Comparison of ENCODE assay signal across 9 cellular contexts in the genomic region with DNA sequence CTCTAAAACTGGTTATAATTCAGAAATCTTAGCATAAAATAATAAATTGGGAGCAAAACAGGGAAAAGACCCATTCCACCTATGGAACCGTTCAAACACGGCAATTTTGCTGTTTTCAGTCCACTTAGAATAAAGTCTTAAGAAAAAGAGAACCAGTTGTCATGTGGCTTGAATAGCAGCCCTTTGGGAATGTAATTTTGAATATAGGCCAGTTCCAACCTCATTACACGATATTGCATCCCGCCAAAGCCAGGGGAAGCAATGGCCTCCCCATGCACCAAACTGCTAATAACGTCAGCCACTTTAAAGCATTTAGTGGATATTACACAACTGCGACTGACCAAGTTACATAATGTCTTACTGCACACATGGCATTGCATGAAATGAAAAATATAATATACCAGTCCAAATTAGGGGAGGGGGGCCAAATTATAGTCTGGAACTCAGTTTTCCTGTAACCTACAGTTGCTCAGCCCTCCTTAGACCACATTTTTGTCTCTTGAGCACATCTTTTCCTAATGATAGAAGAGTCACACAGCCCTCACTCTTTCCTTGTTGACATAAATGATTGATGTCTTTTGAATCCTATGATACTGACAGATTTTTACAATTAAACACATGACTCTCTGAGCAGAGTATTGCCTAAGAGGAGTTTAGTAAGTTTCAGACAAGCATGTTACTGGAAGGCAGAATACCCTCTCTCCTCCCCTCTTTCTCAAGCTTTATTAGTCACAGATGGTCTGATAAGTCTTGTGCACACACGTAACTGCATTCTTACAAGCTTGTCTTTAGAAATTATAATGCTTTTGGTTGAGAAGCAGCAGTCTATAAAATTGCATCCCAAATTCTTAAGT. TPM values are rescaled to one million over a fixed set of nuclear protein-coding genes. Genes with fewer than 3 reads are reported as not detected.
DNase-seq lines count a peak whose midpoint lies in the region; ATAC-seq and TF ChIP-seq lines count a peak whose summit lies in the region.
"Had no signal": no experiment of that assay in that cellular context is flagged by ENCODE, and none has a peak within 500 bp of the region (broad histone marks: within the 10 kb centered on the region; RNA-seq: fewer than 3 reads in every experiment).

No MANE protein-coding gene starts in this region.

- H3K79me2 ChIP-seq in SK-N-SH (ENCODE audit: insufficient read depth) (peaks cover 4% of the 10 kb centered on the region; the same call in 1 of the 2 replicates), fibroblast of lung (ENCODE audit: control insufficient read depth, insufficient read depth, low read length) (no peaks in the 10 kb centered on the region)

- H3K4me3 ChIP-seq in HEK293 (ENCODE audit: low read depth, low read length) (no peak overlapping the region), SK-N-SH (ENCODE audit: low read depth in 2 of 2, low read length in 1 of 2) (peak overlapping the region in 1 of 2 experiments; percentile 79; a peak in 3 of 4 replicates), fibroblast of lung (replicated peaks in 1 of 4; ENCODE audit: control extremely low read depth in 1 of 4, insufficient read depth in 1 of 4, low read depth in 3 of 4, low read length in 4 of 4) (peak overlapping the region in 2 of 4 experiments; percentile 58 to 68)

- H4K20me1 ChIP-seq in SK-N-SH (ENCODE audit: insufficient read depth) (no peaks in the 10 kb centered on the region), fibroblast of lung (ENCODE audit: control insufficient read depth, extremely low read depth, insufficient read depth, low read length) (no peaks in the 10 kb centered on the region)

- ATAC-seq in GM19328 (IDR thresholded peaks at IDR 0.05; ENCODE audit: unreplicated experiment) = no peak
- no peak for ATAC-seq in GM21723 (IDR thresholded peaks at IDR 0.05; ENCODE audit: unreplicated experiment)
- ATAC-seq in HG03442 (IDR thresholded peaks at IDR 0.05; ENCODE audit: unreplicated experiment) = no peak

- TF ChIP-seq RAD21 in SK-N-SH (IDR thresholded peaks at IDR 0.05; ENCODE audit: low read length) = no peak

- H3K4me1 Mint-ChIP-seq in progenitor cell of endocrine pancreas (ENCODE audit: low read depth) = peaks cover 33% of the 10 kb centered on the region

- H3K36me3 ChIP-seq in HEK293 (ENCODE audit: control insufficient read depth in 2 of 2, insufficient read depth in 1 of 2, low read length in 2 of 2) (no peaks in the 10 kb centered on the region), SK-N-SH (replicated peaks in 1 of 2; ENCODE audit: control insufficient read depth in 1 of 2, insufficient read depth in 2 of 2, low read length in 1 of 2) (no peaks in the 10 kb centered on the region), fibroblast of lung (ENCODE audit: control insufficient read depth, insufficient read depth, low read length) (no peaks in the 10 kb centered on the region)

- TF ChIP-seq CTCF in HEK293 (tag by site-specific recombination; IDR thresholded peaks at IDR 0.05) = no peak
- no peak for TF ChIP-seq CTCF in SK-N-SH (IDR thresholded peaks at IDR 0.05)
- TF ChIP-seq CTCF in fibroblast of lung (conservative IDR thresholded peaks at IDR 0.05 in 1 of 2, IDR thresholded peaks at IDR 0.05 in 1 of 2; ENCODE audit: low read depth in 1 of 2, low read length in 2 of 2) = no peak
- TF ChIP-seq CTCF in progenitor cell of endocrine pancreas (IDR thresholded peaks at IDR 0.05; ENCODE audit: unreplicated experiment) = no peak

- peaks cover 8% of the 10 kb centered on the region for H3K9me3 Mint-ChIP-seq in progenitor cell of endocrine pancreas (ENCODE audit: low read depth)
- H3K9me3 Mint-ChIP-seq: activated B cell treated with CpG ODN at 0.5 μM for 24 hours had no signal

- peak overlapping the region; percentile 97 for H3K27ac Mint-ChIP-seq in progenitor cell of endocrine pancreas
- H3K27ac Mint-ChIP-seq: activated B cell treated with CpG ODN at 0.5 μM for 24 hours had no signal

- H3K9me2 ChIP-seq in SK-N-SH = no peaks in the 10 kb centered on the region

- H2AFZ ChIP-seq in SK-N-SH (ENCODE audit: low read depth) = no peak overlapping the region
- no peak overlapping the region for H2AFZ ChIP-seq in fibroblast of lung (ENCODE audit: low read length)

- H3K4me3 Mint-ChIP-seq in progenitor cell of endocrine pancreas (ENCODE audit: low read depth) = peak overlapping the region; percentile 78
- H3K4me3 Mint-ChIP-seq: activated B cell treated with CpG ODN at 0.5 μM for 24 hours had no signal

- H3K27me3 ChIP-seq in SK-N-SH (ENCODE audit: insufficient read depth) (no peaks in the 10 kb centered on the region), fibroblast of lung (ENCODE audit: control insufficient read depth, insufficient read depth, low read length) (no peaks in the 10 kb centered on the region)

- DNase-seq in SK-N-SH (peak; percentile 12), fibroblast of lung (ENCODE audit: low read depth in 2 of 2) (peak; percentile 98 to 99), progenitor cell of endocrine pancreas (ENCODE audit: low spot score, unreplicated experiment) (no peak)
- DNase-seq: activated B cell treated with CpG ODN at 0.5 μM for 24 hours had no signal

- H3K9ac ChIP-seq in SK-N-SH (peak overlapping the region; percentile 74; the same call in 1 of the 2 replicates), fibroblast of lung (ENCODE audit: insufficient read depth, low read length) (no peak overlapping the region)

- peaks cover 6% of the 10 kb centered on the region for H3K36me3 Mint-ChIP-seq in progenitor cell of endocrine pancreas (ENCODE audit: insufficient read depth)

- TF ChIP-seq EP300 in SK-N-SH (IDR thresholded peaks at IDR 0.05; ENCODE audit: borderline replicate concordance in 1 of 2, low read depth in 1 of 2, low read length in 1 of 2) = peak in 1 of 2 experiments; percentile 91; a peak in 3 of 4 replicates

- no peaks in the 10 kb centered on the region for H3K27me3 Mint-ChIP-seq in progenitor cell of endocrine pancreas

- H3K27ac ChIP-seq in HEK293 (ENCODE audit: extremely low read depth, low read depth, low read length) (no peak overlapping the region), SK-N-SH (ENCODE audit: low read depth in 2 of 2, low read length in 1 of 2) (peak overlapping the region; percentile 51 to 95; a peak in 3 of 4 replicates), fibroblast of lung (ENCODE audit: insufficient read depth, low read length) (peak overlapping the region; percentile 94)

- POLR2A ChIA-PET in HEK293 (lab: Yijun Ruan, JAX) (interaction anchor here (1.3 kb wide), 1 partner anchor 22 kb away, joined by 4 read pairs; no protein-coding TSS in a partner anchor), SK-N-SH (lab: Yijun Ruan, JAX) (no interaction called here)

- H3K4me2 ChIP-seq in SK-N-SH = peak overlapping the region; percentile 91
- peak overlapping the region; percentile 94 for H3K4me2 ChIP-seq in fibroblast of lung (ENCODE audit: extremely low read depth, insufficient read depth, low read length)

- CTCF ChIA-PET in HEK293 (lab: Yijun Ruan, JAX) (interaction anchor here (0.7 to 3.7 kb wide), 2 partner anchors 19 to 385 kb away, joined by 3 to 19 read pairs; no protein-coding TSS in a partner anchor), SK-N-SH (lab: Yijun Ruan, JAX) (interaction anchor here (1.1 to 1.8 kb wide), 4 partner anchors 12 to 39 kb away, joined by 3 to 10 read pairs (median 3); no protein-coding TSS in a partner anchor)

- H3F3A ChIP-seq in SK-N-SH (replicated peaks; ENCODE audit: insufficient read depth) = peaks cover 21% of the 10 kb centered on the region

- 57% methylated on average over 7 of the region's 7 CpGs for WGBS in SK-N-SH (ENCODE audit: low lambda C conversion rate)

- H3K9me3 ChIP-seq in HEK293 (ENCODE audit: control insufficient read depth, insufficient read depth, low read depth, low read length) (no peaks in the 10 kb centered on the region), SK-N-SH (no peaks in the 10 kb centered on the region), fibroblast of lung (ENCODE audit: control insufficient read depth, insufficient read depth, low read depth, low read length) (no peaks in the 10 kb centered on the region)

- peaks cover 4% of the 10 kb centered on the region; the same call in 1 of the 2 replicates for H3K4me1 ChIP-seq in HEK293 (ENCODE audit: control insufficient read depth, insufficient read depth, low read length)
- H3K4me1 ChIP-seq in SK-N-SH (ENCODE audit: control insufficient read depth in 1 of 2, insufficient read depth in 2 of 2, low read depth in 1 of 2, low read length in 1 of 2) = peaks cover 12 to 15% of the 10 kb centered on the region in 2 experiments; a peak in 3 of 4 replicates
- peaks cover 12% of the 10 kb centered on the region for H3K4me1 ChIP-seq in fibroblast of lung (ENCODE audit: control insufficient read depth, extremely low read depth, insufficient read depth, low read length)

TF ChIP-seq in HEK293, 187 proteins besides CTCF, POLR2A, EP300 and RAD21 (continues in another document):
- 0 out of 2 replicates have a peak, but pooled peaks have one; percentile 41 for TF ChIP-seq ZNF2 (tag by site-specific recombination; IDR thresholded peaks at IDR 0.05)
- TF ChIP-seq ZNF629 (tag by site-specific recombination; IDR thresholded peaks at IDR 0.05) = peak; percentile 78
- peak; percentile 33; the same call in 1 of the 2 replicates for TF ChIP-seq FEZF1 (tag by site-specific recombination; IDR thresholded peaks at IDR 0.05)

TF ChIP-seq in SK-N-SH, 30 proteins besides CTCF, POLR2A, EP300 and RAD21 (continues in another document):
- no peak for TF ChIP-seq RFX5 (IDR thresholded peaks at IDR 0.05; ENCODE audit: low read length)

RNA-seq across cellular contexts. Expression of gene PLD1, which starts 1.0 kb away (rescaled TPM):
- polyA plus RNA-seq in SK-N-SH (2012; rRNA removed) (6.2 and 7.9 TPM in 2 replicates), fibroblast of lung (3.3 and 10.8 TPM in 2 replicates)
- 5.5 and 5.8 TPM in 2 replicates for polyA plus RNA-seq in SK-N-SH (2012; cell fraction: cytosol; rRNA removed)
- 11.4 and 26.4 TPM in 2 replicates for polyA plus RNA-seq in SK-N-SH (2012; cell fraction: nucleus; rRNA removed)
- total RNA-seq in fibroblast of lung (8.2 and 18.8 TPM in 2 replicates), progenitor cell of endocrine pancreas (143 and 156 TPM in 2 replicates)
- 2.6 and 7.9 TPM in 2 replicates for polyA plus RNA-seq in fibroblast of lung (2012)
- 3.8 and 6.7 TPM in 2 replicates for polyA minus RNA-seq in fibroblast of lung (ENCODE audit: low replicate concordance)
- total RNA-seq: activated B cell treated with CpG ODN at 0.5 μM for 24 hours had no signal

RNA-seq across cellular contexts. Expression of gene TMEM212, which starts 31.9 kb away (rescaled TPM):
- polyA plus RNA-seq in SK-N-SH (2012; rRNA removed) (not detected in 2 replicates), fibroblast of lung (not detected in 2 replicates)
- not detected in 2 replicates for polyA plus RNA-seq in SK-N-SH (2012; cell fraction: cytosol; rRNA removed)
- polyA plus RNA-seq in SK-N-SH (2012; cell fraction: nucleus; rRNA removed) = not detected in 2 replicates
- total RNA-seq in fibroblast of lung (not detected in 2 replicates), progenitor cell of endocrine pancreas (not detected in 2 replicates)
- polyA plus RNA-seq in fibroblast of lung (2012) = not detected in 2 replicates
- not detected in 2 replicates for polyA minus RNA-seq in fibroblast of lung (ENCODE audit: low replicate concordance)
- total RNA-seq: activated B cell treated with CpG ODN at 0.5 μM for 24 hours had no signal
- polyA plus RNA-seq: thymus had no signal

Comparison
In these comparisons a context has a peak if more than half of its experiments do, and no peak if none do; other contexts are left out.
1. Of the 4 proteins assayed by ChIP-seq in both HEK293 and SK-N-SH: peak only in HEK293: YY1; only in SK-N-SH: PBX3; in both: none; in neither: 2.